In the genomic region with DNA sequence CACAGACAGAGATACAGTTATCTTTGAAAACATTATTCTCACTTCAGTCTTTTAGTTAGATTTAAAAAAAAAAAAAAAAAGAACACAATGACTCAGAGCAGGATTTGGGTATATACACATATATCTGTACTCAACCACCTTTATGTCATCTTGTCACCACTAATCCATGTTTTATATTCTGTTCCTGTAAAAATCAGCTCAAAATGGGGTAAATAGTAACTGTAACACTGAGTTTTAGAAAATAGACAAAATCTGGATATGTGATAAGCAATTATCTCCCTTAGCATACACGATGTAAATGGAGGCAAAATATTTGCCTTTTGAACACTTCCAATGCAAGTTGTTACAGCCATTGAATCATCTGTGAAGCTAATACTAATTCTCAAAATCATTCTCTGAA, we compare ENCODE assay signal across 29 cellular contexts.
"Had no signal": no experiment of that assay in that cellular context is flagged by ENCODE, and none has a peak within 500 bp of the region (broad histone marks: within the 10 kb centered on the region; RNA-seq: fewer than 3 reads in every experiment).

No MANE protein-coding gene starts in this region.

- DNase-seq: stimulated activated CD4-positive, alpha-beta T cell treated with anti-CD3 and anti-CD28 coated beads, Interleukin-2, amount 100 ng/mL, for 48 hours; stimulated activated CD4-positive, alpha-beta T cell treated with anti-CD3 and anti-CD28 coated beads, Interleukin-4, amount 100 ng/mL, for 1 hour; stimulated activated CD4-positive, alpha-beta T cell treated with anti-CD3 and anti-CD28 coated beads, Interleukin-4, amount 100 ng/mL, for 24 hours; stimulated activated CD4-positive, alpha-beta T cell treated with anti-CD3 and anti-CD28 coated beads, Interleukin-4, amount 100 ng/mL, for 4 hours; stimulated activated CD8-positive, alpha-beta memory T cell treated with anti-CD3 and anti-CD28 coated beads, Interleukin-4, amount 100 ng/mL, for 48 hours; stimulated activated naive B cell treated with anti-CD40 and anti-IgM and Interleukin-4, amounts not matched to agents 10 μg/mL and 1 μg/mL and 100 μg/mL, for 72 hours; stimulated activated naive CD4-positive, alpha-beta T cell; stimulated activated naive CD4-positive, alpha-beta T cell treated with Interleukin-2 at 50 U/mL for 16 hours; stimulated activated naive CD8-positive, alpha-beta T cell treated with anti-CD3 and anti-CD28 coated beads, Interleukin-15, amount 100 ng/mL, for 72 hours; stimulated activated naive CD8-positive, alpha-beta T cell treated with anti-CD3 and anti-CD28 coated beads, Interleukin-15, Interleukin-2, amounts not matched to agents 100 U/mL and 50 U/mL, for 24 hours; stomach; substantia nigra; testis; thyroid gland; tibial artery; transverse colon; trophoblast cell; upper lobe of left lung; upper lobe of right lung; uterus had no signal

- H3K4me1 ChIP-seq: stomach, suprapubic skin, thyroid gland, tibial artery, tibial nerve, transverse colon, upper lobe of left lung, upper lobe of right lung, vagina had no signal

- H3K36me3 ChIP-seq: stomach, suprapubic skin, thoracic aorta, thyroid gland, tibial artery, tibial nerve, transverse colon, upper lobe of left lung, upper lobe of right lung, uterus, vagina had no signal

- ATAC-seq: stimulated activated effector memory CD8-positive, alpha-beta T cell treated with anti-CD3 and anti-CD28 coated beads, Interleukin-12 subunit alpha, Interleukin-12 subunit beta, amount 100 ng/mL, for 72 hours; stimulated activated memory B cell treated with anti-CD40 and anti-IgM and Interleukin-4, amounts not matched to agents 10 μg/mL and 1 μg/mL and 100 μg/mL, for 72 hours; stimulated activated naive B cell treated with anti-CD40 and anti-IgM and Interleukin-4, amounts not matched to agents 10 μg/mL and 1 μg/mL and 100 μg/mL, for 72 hours; stimulated activated naive CD8-positive, alpha-beta T cell treated with anti-CD3 and anti-CD28 coated beads, Interleukin-15, amount 100 ng/mL, for 72 hours; stimulated activated naive CD8-positive, alpha-beta T cell treated with anti-CD3 and anti-CD28 coated beads, Interleukin-15, Interleukin-2, amounts not matched to agents 100 U/mL and 50 U/mL, for 24 hours; upper lobe of right lung had no signal

- H3K36me3 Mint-ChIP-seq: stimulated activated effector memory CD8-positive, alpha-beta T cell treated with anti-CD3 and anti-CD28 coated beads, Interleukin-12 subunit alpha, Interleukin-12 subunit beta, amount 100 ng/mL, for 72 hours; stimulated activated memory B cell treated with anti-CD40 and anti-IgM and Interleukin-4, amounts not matched to agents 10 μg/mL and 1 μg/mL and 100 μg/mL, for 72 hours; stimulated activated naive B cell treated with anti-CD40 and anti-IgM and Interleukin-4, amounts not matched to agents 10 μg/mL and 1 μg/mL and 100 μg/mL, for 72 hours; type B pancreatic cell had no signal

- H3K27me3 Mint-ChIP-seq: stimulated activated memory B cell treated with anti-CD40 and anti-IgM and Interleukin-4, amounts not matched to agents 10 μg/mL and 1 μg/mL and 100 μg/mL, for 72 hours; stimulated activated naive B cell treated with anti-CD40 and anti-IgM and Interleukin-4, amounts not matched to agents 10 μg/mL and 1 μg/mL and 100 μg/mL, for 72 hours; stimulated activated naive CD8-positive, alpha-beta T cell treated with anti-CD3 and anti-CD28 coated beads, Interleukin-15, amount 100 ng/mL, for 72 hours; stimulated activated naive CD8-positive, alpha-beta T cell treated with anti-CD3 and anti-CD28 coated beads, Interleukin-15, Interleukin-2, amounts not matched to agents 100 ng/mL and 50 ng/mL, for 24 hours; type B pancreatic cell had no signal

- H3K4me1 Mint-ChIP-seq: stimulated activated effector memory CD8-positive, alpha-beta T cell treated with anti-CD3 and anti-CD28 coated beads, Interleukin-12 subunit alpha, Interleukin-12 subunit beta, amount 100 ng/mL, for 72 hours; stimulated activated memory B cell treated with anti-CD40 and anti-IgM and Interleukin-4, amounts not matched to agents 10 μg/mL and 1 μg/mL and 100 μg/mL, for 72 hours; stimulated activated naive B cell treated with anti-CD40 and anti-IgM and Interleukin-4, amounts not matched to agents 10 μg/mL and 1 μg/mL and 100 μg/mL, for 72 hours; stimulated activated naive CD8-positive, alpha-beta T cell treated with anti-CD3 and anti-CD28 coated beads, Interleukin-15, amount 100 ng/mL, for 72 hours had no signal

- H3K4me3 ChIP-seq: stomach, suprapubic skin, testis, thoracic aorta, thyroid gland, tibial artery, tibial nerve, transverse colon, upper lobe of left lung, upper lobe of right lung, uterus, vagina had no signal

- H3K27ac ChIP-seq: stomach, suprapubic skin, testis, thoracic aorta, thyroid gland, tibial artery, tibial nerve, transverse colon, upper lobe of left lung, upper lobe of right lung, uterus, vagina had no signal

- H3K27ac Mint-ChIP-seq: stimulated activated effector memory CD8-positive, alpha-beta T cell treated with anti-CD3 and anti-CD28 coated beads, Interleukin-12 subunit alpha, Interleukin-12 subunit beta, amount 100 ng/mL, for 72 hours; stimulated activated memory B cell treated with anti-CD40 and anti-IgM and Interleukin-4, amounts not matched to agents 10 μg/mL and 1 μg/mL and 100 μg/mL, for 72 hours; stimulated activated naive B cell treated with anti-CD40 and anti-IgM and Interleukin-4, amounts not matched to agents 10 μg/mL and 1 μg/mL and 100 μg/mL, for 72 hours; stimulated activated naive CD8-positive, alpha-beta T cell treated with anti-CD3 and anti-CD28 coated beads, Interleukin-15, amount 100 ng/mL, for 72 hours; stimulated activated naive CD8-positive, alpha-beta T cell treated with anti-CD3 and anti-CD28 coated beads, Interleukin-15, Interleukin-2, amounts not matched to agents 100 ng/mL and 50 ng/mL, for 24 hours; type B pancreatic cell had no signal

- H3K9me3 ChIP-seq: stomach, suprapubic skin, testis, thoracic aorta, thyroid gland, tibial artery, tibial nerve, transverse colon, upper lobe of left lung, upper lobe of right lung, uterus, vagina had no signal

- H3K27me3 ChIP-seq: stomach, suprapubic skin, testis, thyroid gland, tibial artery, tibial nerve, transverse colon, upper lobe of left lung, upper lobe of right lung, uterus, vagina had no signal

- H3K9me3 Mint-ChIP-seq: stimulated activated effector memory CD8-positive, alpha-beta T cell treated with anti-CD3 and anti-CD28 coated beads, Interleukin-12 subunit alpha, Interleukin-12 subunit beta, amount 100 ng/mL, for 72 hours; stimulated activated memory B cell treated with anti-CD40 and anti-IgM and Interleukin-4, amounts not matched to agents 10 μg/mL and 1 μg/mL and 100 μg/mL, for 72 hours; stimulated activated naive B cell treated with anti-CD40 and anti-IgM and Interleukin-4, amounts not matched to agents 10 μg/mL and 1 μg/mL and 100 μg/mL, for 72 hours; stimulated activated naive CD8-positive, alpha-beta T cell treated with anti-CD3 and anti-CD28 coated beads, Interleukin-15, amount 100 ng/mL, for 72 hours; stimulated activated naive CD8-positive, alpha-beta T cell treated with anti-CD3 and anti-CD28 coated beads, Interleukin-15, Interleukin-2, amounts not matched to agents 100 ng/mL and 50 ng/mL, for 24 hours; type B pancreatic cell had no signal

- H3K4me3 Mint-ChIP-seq: stimulated activated effector memory CD8-positive, alpha-beta T cell treated with anti-CD3 and anti-CD28 coated beads, Interleukin-12 subunit alpha, Interleukin-12 subunit beta, amount 100 ng/mL, for 72 hours; stimulated activated memory B cell treated with anti-CD40 and anti-IgM and Interleukin-4, amounts not matched to agents 10 μg/mL and 1 μg/mL and 100 μg/mL, for 72 hours; stimulated activated naive B cell treated with anti-CD40 and anti-IgM and Interleukin-4, amounts not matched to agents 10 μg/mL and 1 μg/mL and 100 μg/mL, for 72 hours; stimulated activated naive CD8-positive, alpha-beta T cell treated with anti-CD3 and anti-CD28 coated beads, Interleukin-15, amount 100 ng/mL, for 72 hours; stimulated activated naive CD8-positive, alpha-beta T cell treated with anti-CD3 and anti-CD28 coated beads, Interleukin-15, Interleukin-2, amounts not matched to agents 100 ng/mL and 50 ng/mL, for 24 hours; type B pancreatic cell had no signal

- FAIRE-seq: urothelium cell line had no signal
